8 cellular contexts compared by ENCODE assay signal in the genomic region with DNA sequence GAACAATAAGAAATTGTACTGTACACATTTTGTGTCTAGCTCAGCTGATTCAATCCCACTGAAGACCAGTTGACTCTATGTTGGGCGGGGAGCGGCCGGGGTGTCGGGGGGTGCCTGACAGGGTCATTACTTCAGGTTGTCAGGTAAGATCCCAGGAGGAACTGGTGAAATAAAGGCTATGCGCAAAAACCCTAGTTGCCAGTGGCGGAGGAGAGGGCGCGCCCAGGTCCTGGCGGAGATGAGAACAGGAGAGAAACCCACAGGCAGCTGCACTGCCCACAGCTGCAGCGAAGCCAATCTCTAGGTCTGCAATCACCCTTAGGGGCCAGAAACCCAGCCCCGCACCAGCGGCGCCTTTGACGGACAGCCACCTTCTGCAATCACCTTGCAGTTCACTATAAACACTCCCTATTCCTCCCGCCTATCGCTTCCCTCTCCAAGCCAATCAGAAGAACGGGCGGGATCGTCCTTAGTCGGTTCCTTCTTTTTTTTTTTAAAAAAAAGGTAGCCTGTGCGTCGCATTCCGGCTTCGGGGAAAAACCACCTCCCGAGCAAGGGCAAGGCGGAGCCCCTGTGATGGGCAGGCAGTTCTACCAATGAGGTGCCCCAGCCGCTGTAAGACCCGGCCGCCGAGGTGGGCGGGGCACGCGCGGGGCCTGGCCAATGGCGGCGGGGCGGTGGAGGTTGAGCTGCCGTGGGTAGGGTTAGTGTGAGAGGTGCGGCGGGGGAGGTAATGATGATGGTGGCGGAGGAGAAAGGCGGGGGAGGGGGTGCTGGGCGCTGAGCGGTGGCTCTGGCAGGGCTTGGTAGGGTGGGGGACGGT. TPM values are rescaled to one million over a fixed set of nuclear protein-coding genes. Genes with fewer than 3 reads are reported as not detected.
DNase-seq lines count a peak whose midpoint lies in the region; ATAC-seq and TF ChIP-seq lines count a peak whose summit lies in the region.

A gene (plus strand): TSS at position 707 of the 823 bp plus-strand sequence. CDS start 1,479 bp downstream, outside the sequence.

- H3K4me1 Mint-ChIP-seq in CD8-positive, alpha-beta memory T cell: peaks cover 36 to 44% (median 38%) of the 10 kb centered on the region in 3 donors

- peak within 1 kb of the TSS; percentile 87 for H3K4me3 ChIP-seq in CD8-positive, alpha-beta memory T cell (ENCODE audit: low read length)
- peak within 1 kb of the TSS; percentile 78 for H3K4me3 ChIP-seq in lower lobe of right lung

- no peaks in the 10 kb centered on the region for H3K27me3 ChIP-seq in CD8-positive, alpha-beta memory T cell (ENCODE audit: insufficient read depth, low read length, poor library complexity, severe bottlenecking)
- H3K27me3 ChIP-seq in lower lobe of right lung (ENCODE audit: low read depth): no peaks in the 10 kb centered on the region

- POLR2A ChIA-PET in CD8-positive, alpha-beta memory T cell (lab: Charles Lee): interaction anchor here (0.8 kb wide), 1 partner anchor 197 kb away, joined by 4 read pairs; no protein-coding TSS in a partner anchor

- intact Hi-C loops in lower lobe of right lung (cut with DNase I): no loop called here

- H3K4me3 Mint-ChIP-seq in CD8-positive, alpha-beta memory T cell: peak within 1 kb of the TSS; percentile 86 to 96 (median 92)

- peaks cover 22% of the 10 kb centered on the region for H3K4me1 ChIP-seq in CD8-positive, alpha-beta memory T cell (ENCODE audit: insufficient read depth, low read length)
- H3K4me1 ChIP-seq in lower lobe of right lung: peaks cover 27% of the 10 kb centered on the region

- DNase-seq in CD8-positive, alpha-beta memory T cell: peak; percentile 97 to 98 (median 97)
- peak; percentile 98 for DNase-seq in HS-5 (ENCODE audit: low read depth)
- peak; percentile 86 for DNase-seq in NK-92 treated with Interleukin-12 subunit alpha and Interleukin-12 subunit beta, amount 100 ng/mL, for 24 hours (lab: John Stamatoyannopoulos, UW)
- DNase-seq in activated CD8-positive, alpha-beta memory T cell treated with anti-CD3 and anti-CD28 coated beads for 24 hours: peak; percentile 99
- DNase-seq in effector CD4-positive, alpha-beta T cell: peak; percentile 97
- DNase-seq in lower lobe of right lung: peak; percentile 99
- DNase-seq in stimulated activated CD4-positive, alpha-beta T cell treated with anti-CD3 and anti-CD28 coated beads, TNF-alpha, amount 100 ng/mL, for 24 hours (ENCODE audit: low read depth in 3 of 3): peak; percentile 94 to 96 (median 96)

- H3K27me3 Mint-ChIP-seq in CD8-positive, alpha-beta memory T cell: peaks cover 0 to 1% of the 10 kb centered on the region in 2 donors

- CTCF ChIA-PET in CD8-positive, alpha-beta memory T cell (lab: Charles Lee): interaction anchor here (1.0 kb wide), 1 partner anchor 20 kb away, joined by 3 read pairs; no protein-coding TSS in a partner anchor

- no peaks in the 10 kb centered on the region for H3K36me3 ChIP-seq in CD8-positive, alpha-beta memory T cell (ENCODE audit: insufficient read depth, low read length)
- no peaks in the 10 kb centered on the region for H3K36me3 ChIP-seq in lower lobe of right lung

- TF ChIP-seq CTCF in lower lobe of right lung (IDR thresholded peaks at IDR 0.05): no peak

- H3K9me3 Mint-ChIP-seq in CD8-positive, alpha-beta memory T cell: no peaks in the 10 kb centered on the region

- H3K9me3 ChIP-seq in CD8-positive, alpha-beta memory T cell (ENCODE audit: low read length): no peaks in the 10 kb centered on the region
- no peaks in the 10 kb centered on the region for H3K9me3 ChIP-seq in lower lobe of right lung

- H3K27ac ChIP-seq in CD8-positive, alpha-beta memory T cell (ENCODE audit: low read depth, low read length): peak within 1 kb of the TSS; percentile 46
- H3K27ac ChIP-seq in lower lobe of right lung: peak within 1 kb of the TSS; percentile 84

- ATAC-seq in GM19468 (IDR thresholded peaks at IDR 0.05; ENCODE audit: extremely low read depth, unreplicated experiment): peak; percentile 98
- peak; percentile 99 for ATAC-seq in lower lobe of right lung

- peak within 1 kb of the TSS; percentile 36 to 95 (median 88) for H3K27ac Mint-ChIP-seq in CD8-positive, alpha-beta memory T cell

- peaks cover 3 to 10% (median 7%) of the 10 kb centered on the region in 3 donors for H3K36me3 Mint-ChIP-seq in CD8-positive, alpha-beta memory T cell

RNA-seq across cellular contexts. Expression of the gene that starts here (rescaled TPM):
- total RNA-seq in CD8-positive, alpha-beta memory T cell: 10 to 100 TPM; 22.7 to 23.1 TPM
- 12.5 TPM for polyA plus RNA-seq in CD8-positive, alpha-beta memory T cell
- 45.8 TPM for total RNA-seq in lower lobe of right lung

Comparison
In these comparisons a context has a peak if more than half of its experiments do, and no peak if none do; other contexts are left out.
1. Peak in every context shown above with its lines: DNase-seq, ATAC-seq, H3K4me3 ChIP-seq and H3K27ac ChIP-seq.